ENCODE assay signal across 16 cellular contexts in genomic region chr12:93751864-93752610, GRCh38.
DNase-seq lines count a peak whose midpoint lies in the region; ATAC-seq, FAIRE-seq and TF ChIP-seq lines count a peak whose summit lies in the region.
"Had no signal": no experiment of that assay in that cellular context is flagged by ENCODE, and none has a peak within 500 bp of the region (broad histone marks: within the 10 kb centered on the region; RNA-seq: fewer than 3 reads in every experiment).

No MANE protein-coding gene starts in this region.

- no peak overlapping the region for H3K27ac Mint-ChIP-seq in astrocyte (ENCODE audit: unreplicated experiment)
- no peak overlapping the region for H3K27ac Mint-ChIP-seq in H9
- H3K27ac Mint-ChIP-seq: activated CD8-positive, alpha-beta T cell treated with anti-CD3 and anti-CD28 coated beads, Interleukin-2, amount 10 ng/mL, durations not matched to agents 7 days and 5 days; GM23338 had no signal

- H3K4me1 ChIP-seq in astrocyte (ENCODE audit: insufficient read depth, low read length) (peaks cover 5% of the 10 kb centered on the region), H9 (ENCODE audit: insufficient read depth, low read length) (no peaks in the 10 kb centered on the region)
- H3K4me1 ChIP-seq: pancreas had no signal

- H2BK5ac ChIP-seq in H9 (ENCODE audit: insufficient read length, low read length) = no peak overlapping the region

- H2AFZ ChIP-seq in astrocyte (ENCODE audit: low read depth, low read length) (no peak overlapping the region), H9 (ENCODE audit: low read length) (no peak overlapping the region)
- H2AFZ ChIP-seq: GM23338 had no signal

- H3K4me3 ChIP-seq in astrocyte (ENCODE audit: insufficient read depth, low read depth, low read length) = no peak overlapping the region
- H3K4me3 ChIP-seq: GM23338, pancreas, skin epidermis had no signal

- H3K23ac ChIP-seq in H9 (ENCODE audit: insufficient read length, low read depth, low read length) = no peak overlapping the region

- no peak overlapping the region for H3K18ac ChIP-seq in H9 (ENCODE audit: insufficient read length, low read depth, low read length)

- H3K79me2 ChIP-seq in astrocyte (ENCODE audit: insufficient read depth, low read length) (no peaks in the 10 kb centered on the region), H9 (ENCODE audit: insufficient read depth, low read length) (no peaks in the 10 kb centered on the region)

- H3K9me3 Mint-ChIP-seq in astrocyte (ENCODE audit: unreplicated experiment) (peaks cover 12% of the 10 kb centered on the region), H9 (peaks cover 28% of the 10 kb centered on the region in 2 experiments)

- H3K56ac ChIP-seq in H9 (ENCODE audit: insufficient read length, low read depth, low read length) = no peak overlapping the region

- no peak overlapping the region for H4K91ac ChIP-seq in H9 (ENCODE audit: insufficient read length, low read depth, low read length)

- H3K27me3 ChIP-seq in astrocyte (ENCODE audit: insufficient read depth, low read length) (no peaks in the 10 kb centered on the region), H9 (ENCODE audit: insufficient read depth, low read length) (no peaks in the 10 kb centered on the region)
- H3K27me3 ChIP-seq: pancreas had no signal

- no peak overlapping the region for H2BK12ac ChIP-seq in H9 (ENCODE audit: insufficient read length, low read depth, low read length)

- WGBS in H9 (ENCODE audit: extremely low coverage, insufficient read length, low lambda C conversion rate) = no CpG with 5 or more reads among the region's 6 CpGs

- no peak overlapping the region for H4K8ac ChIP-seq in H9 (replicated peaks; ENCODE audit: insufficient read length, low read depth, low read length)

- no peak overlapping the region for H3K4me2 ChIP-seq in astrocyte (ENCODE audit: low read length)
- H3K4me2 ChIP-seq in H9 (ENCODE audit: insufficient read depth, insufficient read length, low read length) = no peak overlapping the region
- H3K4me2 ChIP-seq: GM23338 had no signal

- no peak overlapping the region for H3K27ac ChIP-seq in astrocyte (ENCODE audit: low read depth, low read length)
- H3K27ac ChIP-seq in H9 (ENCODE audit: insufficient read length, low read depth, low read length) = no peak overlapping the region
- H3K27ac ChIP-seq: pancreas had no signal

- TF ChIP-seq CTCF in astrocyte (IDR thresholded peaks at IDR 0.05; ENCODE audit: insufficient read depth, low read depth, low read length) (no peak), H9 (conservative IDR thresholded peaks at IDR 0.05) (no peak)

- H4K20me1 ChIP-seq in astrocyte (ENCODE audit: insufficient read depth, low read length) (no peaks in the 10 kb centered on the region), H9 (ENCODE audit: control insufficient read depth, insufficient read depth, insufficient read length) (no peaks in the 10 kb centered on the region)

- H3K23me2 ChIP-seq in H9 (ENCODE audit: insufficient read length, low read depth, low read length, poor library complexity, severe bottlenecking) = no peaks in the 10 kb centered on the region

- no peak for FAIRE-seq in astrocyte (lab: Jason Lieb, UNC)
- FAIRE-seq: pancreas had no signal

- ATAC-seq in HG02970 (IDR thresholded peaks at IDR 0.05; ENCODE audit: low FRiP score, unreplicated experiment) = no peak
- ATAC-seq: activated CD8-positive, alpha-beta T cell treated with anti-CD3 and anti-CD28 coated beads, Interleukin-2, amount 10 ng/mL, durations not matched to agents 7 days and 5 days; GM23338; Right ventricle myocardium inferior had no signal

- H3K4me1 Mint-ChIP-seq in astrocyte (ENCODE audit: low read depth, unreplicated experiment) (no peaks in the 10 kb centered on the region), H9 (peaks cover 5 to 7% of the 10 kb centered on the region in 2 experiments; a peak in 2 of 4 replicates)

- no peak overlapping the region for H3K14ac ChIP-seq in H9 (ENCODE audit: insufficient read depth, low read length)

- H2BK120ac ChIP-seq in H9 (ENCODE audit: low read depth, low read length, poor library complexity, severe bottlenecking) = no peak overlapping the region

- no peak overlapping the region for H3T11ph ChIP-seq in H9 (ENCODE audit: low read length)

- H3K27me3 Mint-ChIP-seq in astrocyte (ENCODE audit: low read depth, unreplicated experiment) (no peaks in the 10 kb centered on the region), H9 (ENCODE audit: low read depth) (peaks cover 2% of the 10 kb centered on the region; the same call in 1 of the 2 replicates)
- H3K27me3 Mint-ChIP-seq: CD4-positive, CD25-positive, alpha-beta regulatory T cell had no signal

- H3K9me3 ChIP-seq in astrocyte (ENCODE audit: insufficient read depth, low read depth, low read length) (peaks cover 6% of the 10 kb centered on the region), H9 (ENCODE audit: control insufficient read depth, low read depth, low read length) (peaks cover 6% of the 10 kb centered on the region)
- H3K9me3 ChIP-seq: pancreas had no signal

- H2BK20ac ChIP-seq in H9 (ENCODE audit: low read depth, low read length, poor library complexity, severe bottlenecking) = no peak overlapping the region

- no peaks in the 10 kb centered on the region for H3K79me1 ChIP-seq in H9 (ENCODE audit: insufficient read depth, low read depth, low read length, poor library complexity, severe bottlenecking)

- no peak overlapping the region for H2AK5ac ChIP-seq in H9 (ENCODE audit: insufficient read length, low read length)

- no peaks in the 10 kb centered on the region for H3K36me3 ChIP-seq in astrocyte (ENCODE audit: insufficient read depth, low read length)
- H3K36me3 ChIP-seq: pancreas had no signal

- no peak overlapping the region for H3K4me3 Mint-ChIP-seq in astrocyte (ENCODE audit: unreplicated experiment)
- no peak overlapping the region for H3K4me3 Mint-ChIP-seq in H9
- H3K4me3 Mint-ChIP-seq: activated CD8-positive, alpha-beta T cell treated with anti-CD3 and anti-CD28 coated beads, Interleukin-2, amount 10 ng/mL, durations not matched to agents 7 days and 5 days; GM23338; WTC11 had no signal

- no peak overlapping the region for H4K5ac ChIP-seq in H9 (ENCODE audit: insufficient read length, low read depth, low read length)

- H3K9ac ChIP-seq in astrocyte (ENCODE audit: low read length) (no peak overlapping the region), H9 (ENCODE audit: extremely low read depth, insufficient read length, low read length) (no peak overlapping the region)

- no peak overlapping the region for H3K4ac ChIP-seq in H9 (ENCODE audit: low read depth, low read length)

- peak; percentile 74 for DNase-seq in HCEC 1CT
- peak; percentile 94 for DNase-seq in astrocyte (ENCODE audit: low read depth)
- peak; percentile 95 for DNase-seq in fibroblast of peridontal ligament (ENCODE audit: extremely low read depth)
- DNase-seq in stromal cell of bone marrow (ENCODE audit: low read depth) = peak; percentile 64
- DNase-seq in NCI-H748 treated with DMSO at 0.1 percent for 48 hours (lab: John Stamatoyannopoulos, UW) = no peak
- DNase-seq in H9 = no peak
- no peak for DNase-seq in OCI-M1 (lab: John Stamatoyannopoulos, UW)
- DNase-seq: activated CD8-positive, alpha-beta T cell treated with anti-CD3 and anti-CD28 coated beads, Interleukin-2, amount 10 ng/mL, durations not matched to agents 7 days and 5 days; CD4-positive, CD25-positive, alpha-beta regulatory T cell; erythroblast; pancreas had no signal

- H2BK15ac ChIP-seq in H9 (ENCODE audit: low read depth, low read length) = no peak overlapping the region

- H3K36me3 Mint-ChIP-seq in astrocyte (ENCODE audit: low read depth, unreplicated experiment) = no peaks in the 10 kb centered on the region
- H3K36me3 Mint-ChIP-seq in H9 (ENCODE audit: insufficient read depth in 1 of 3, low read depth in 3 of 3) = peaks cover 21 to 31% (median 31%) of the 10 kb centered on the region in 3 experiments

Comparison
In these comparisons a context has a peak if more than half of its experiments do, and no peak if none do; other contexts are left out.
1. DNase-seq: peak in HCEC 1CT (single experiment), astrocyte (single experiment), fibroblast of peridontal ligament (single experiment) and stromal cell of bone marrow (single experiment); none in NCI-H748 treated with DMSO at 0.1 percent for 48 hours (single experiment), H9 (single experiment) and OCI-M1 (single experiment).